ENCODE assay signal across 14 cellular contexts in the genomic region with DNA sequence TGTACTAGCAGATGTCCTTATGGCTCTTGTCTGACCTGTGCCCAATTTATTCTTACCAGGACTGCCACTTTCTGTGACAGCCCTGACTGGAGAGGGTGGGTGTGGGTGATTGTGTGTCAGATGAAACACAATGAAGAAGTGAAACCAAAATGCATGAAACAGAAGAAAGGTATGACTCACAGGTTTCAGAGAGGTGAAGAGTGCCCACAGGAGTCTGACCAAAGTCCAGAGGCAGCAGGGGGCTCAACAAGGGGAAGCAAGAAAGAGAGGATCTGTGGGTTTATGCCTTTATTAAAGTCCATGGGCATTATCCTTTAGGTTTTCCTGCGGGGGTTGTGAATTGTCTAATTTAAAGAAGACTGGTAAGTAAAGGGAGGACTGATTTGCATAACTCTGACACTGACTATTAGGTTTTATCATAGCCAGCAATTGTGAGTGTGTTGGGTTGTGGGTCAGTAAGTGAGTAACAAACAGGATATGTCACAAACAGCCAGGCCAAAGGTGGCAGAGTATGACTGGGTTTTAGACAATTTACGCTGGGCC. TPM values are rescaled to one million over a fixed set of nuclear protein-coding genes. Genes with fewer than 3 reads are reported as not detected.
DNase-seq lines count a peak whose midpoint lies in the region; ATAC-seq and TF ChIP-seq lines count a peak whose summit lies in the region.
"Had no signal": no experiment of that assay in that cellular context is flagged by ENCODE, and none has a peak within 500 bp of the region (broad histone marks: within the 10 kb centered on the region; RNA-seq: fewer than 3 reads in every experiment).

No MANE protein-coding gene starts in this region.

- H3K36me3 ChIP-seq in ascending aorta, result no peaks in the 10 kb centered on the region

- DNase-seq in GM13976 (ENCODE audit: low spot score) (peak; percentile 3), HT1080 (ENCODE audit: low read depth) (peak; percentile 65), head of caudate nucleus (no peak), ascending aorta (ENCODE audit: low spot score in 2 of 2) (no peak), ecto neural progenitor cell (ENCODE audit: low spot score) (no peak)
- no peak for DNase-seq in stimulated activated naive CD4-positive, alpha-beta T cell treated with Interleukin-2 at 50 U/mL for 16 hours (lab: John Stamatoyannopoulos, UW)
- DNase-seq: activated T-cell treated with anti-CD3 and anti-CD28 coated beads, Interleukin-2, amount 50 U/mL, for 48 hours; caudate nucleus; right cardiac atrium had no signal

- ATAC-seq in GM19397 (IDR thresholded peaks at IDR 0.05; ENCODE audit: unreplicated experiment) (peak; percentile 93), HG02884 (IDR thresholded peaks at IDR 0.05; ENCODE audit: unreplicated experiment) (peak; percentile 97)
- ATAC-seq: right cardiac atrium had no signal

- no peak overlapping the region for H3K4me3 ChIP-seq in ascending aorta

- no peak overlapping the region for H3K27ac ChIP-seq in ascending aorta
- H3K27ac ChIP-seq: KMS-11 had no signal

- H3K9me3 ChIP-seq in ascending aorta, result no peaks in the 10 kb centered on the region

- no peaks in the 10 kb centered on the region for H3K4me1 ChIP-seq in ascending aorta

- no peak for TF ChIP-seq CTCF in GM13976 (IDR thresholded peaks at IDR 0.05; ENCODE audit: borderline replicate concordance, control extremely low read depth, extremely low read depth, insufficient read depth, missing control alignments)
- TF ChIP-seq CTCF in ascending aorta (IDR thresholded peaks at IDR 0.05), result no peak

- in situ Hi-C loops in GM13976 (cut with MboI; ENCODE audit: low sequenced_read_pairs, unreplicated experiment), result no loop called here

- H3K27me3 ChIP-seq in ascending aorta, result no peaks in the 10 kb centered on the region

- intact Hi-C loops in head of caudate nucleus (cut with DNase I) (no loop called here), ascending aorta (cut with DNase I) (no loop called here)

RNA-seq across cellular contexts. Expression of a gene that starts 3.9 kb away (rescaled TPM):
- 0.10 TPM in 1 of 2 replicates, not detected in the other for total RNA-seq in HT1080 (2014; rRNA removed; shearing (Covaris generic))
- polyA plus RNA-seq in HT1080 (2015; cell fraction: cytosol; rRNA removed), result 0.07 TPM in 1 of 2 replicates, not detected in the other
- polyA plus RNA-seq in HT1080 (2015; cell fraction: nucleus; rRNA removed), result 0.23 TPM in 1 of 2 replicates, not detected in the other
- not detected for total RNA-seq in ascending aorta
- total RNA-seq: lower leg skin, right cardiac atrium had no signal
- polyA plus RNA-seq: BJ, right cardiac atrium had no signal

RNA-seq across cellular contexts. Expression of a gene that starts 10.0 kb away (rescaled TPM):
- total RNA-seq in HT1080 (2014; rRNA removed; shearing (Covaris generic)), result not detected in 2 replicates
- not detected in 2 replicates for polyA plus RNA-seq in HT1080 (2015; cell fraction: cytosol; rRNA removed)
- polyA plus RNA-seq in HT1080 (2015; cell fraction: nucleus; rRNA removed), result not detected in 2 replicates
- not detected for total RNA-seq in ascending aorta
- total RNA-seq: lower leg skin, right cardiac atrium had no signal
- polyA plus RNA-seq: BJ, right cardiac atrium had no signal

RNA-seq across cellular contexts. Expression of a gene that starts 23.2 kb away (rescaled TPM):
- total RNA-seq in HT1080 (2014; rRNA removed; shearing (Covaris generic)), result not detected in 2 replicates
- polyA plus RNA-seq in HT1080 (2015; cell fraction: cytosol; rRNA removed), result not detected in 2 replicates
- not detected in 2 replicates for polyA plus RNA-seq in HT1080 (2015; cell fraction: nucleus; rRNA removed)
- total RNA-seq in ascending aorta, result not detected
- total RNA-seq: lower leg skin, right cardiac atrium had no signal
- polyA plus RNA-seq: BJ, right cardiac atrium had no signal

RNA-seq across cellular contexts. Expression of a gene that starts 50.7 kb away (rescaled TPM):
- not detected in 2 replicates for total RNA-seq in HT1080 (2014; rRNA removed; shearing (Covaris generic))
- polyA plus RNA-seq in HT1080 (2015; cell fraction: cytosol; rRNA removed), result not detected in 2 replicates
- not detected in 2 replicates for polyA plus RNA-seq in HT1080 (2015; cell fraction: nucleus; rRNA removed)
- total RNA-seq in ascending aorta, result not detected
- total RNA-seq: lower leg skin, right cardiac atrium had no signal
- polyA plus RNA-seq: BJ, right cardiac atrium had no signal

Comparison
In these comparisons a context has a peak if more than half of its experiments do, and no peak if none do; other contexts are left out.
1. DNase-seq: peak in GM13976 (single experiment) and HT1080 (single experiment); none in head of caudate nucleus (0 of 42), stimulated activated naive CD4-positive, alpha-beta T cell treated with Interleukin-2 at 50 U/mL for 16 hours (single experiment), ascending aorta (0 of 2) and ecto neural progenitor cell (single experiment).